Comparison of ENCODE assay signal across 8 cellular contexts in genomic region chr17:17416007-17416399, GRCh38.
DNase-seq lines count a peak whose midpoint lies in the region; ATAC-seq, FAIRE-seq and TF ChIP-seq lines count a peak whose summit lies in the region.

No MANE protein-coding gene starts in this region.

- peak overlapping the region; percentile 96 for H2AFZ ChIP-seq in HCT116 (ENCODE audit: low read depth, low read length, poor library complexity, severe bottlenecking)

- H3K4me2 ChIP-seq in HCT116 (ENCODE audit: low read length): peak overlapping the region; percentile 47

- no peaks in the 10 kb centered on the region for H4K20me1 ChIP-seq in HCT116 (ENCODE audit: insufficient read depth)

- intact Hi-C loops in HCT116 (cut with micrococcal nuclease): no loop called here

- H3K9me2 ChIP-seq in HCT116 (ENCODE audit: insufficient read depth): no peaks in the 10 kb centered on the region

- no peaks in the 10 kb centered on the region for H3K27me3 ChIP-seq in HCT116 (ENCODE audit: insufficient read depth, low read length)

- DNase-seq in CD1c-positive myeloid dendritic cell (ENCODE audit: extremely low spot score): peak; percentile 55
- DNase-seq in HCT116 (ENCODE audit: low read depth, low spot score): peak; percentile 81
- DNase-seq in NOMO-1 (lab: John Stamatoyannopoulos, UW; ENCODE audit: unreplicated experiment in 2 of 2): peak; percentile 69 to 77
- peak; percentile 77 for DNase-seq in astrocyte of the spinal cord (ENCODE audit: low read depth, low spot score)
- DNase-seq in left kidney (ENCODE audit: low read depth, low spot score): peak; percentile 59
- peak; percentile 70 for DNase-seq in urothelium cell line (ENCODE audit: low spot score)
- no peak for DNase-seq in stimulated activated CD8-positive, alpha-beta memory T cell treated with anti-CD3 and anti-CD28 coated beads, Interleukin-4, amount 100 ng/mL, for 48 hours

- H3K9me3 ChIP-seq in HCT116 (ENCODE audit: control insufficient read depth in 1 of 2, insufficient read depth in 1 of 2, low read depth in 1 of 2, low read length in 2 of 2): no peaks in the 10 kb centered on the region

- no peak for TF ChIP-seq POLR2A in HCT116 (IDR thresholded peaks at IDR 0.05; ENCODE audit: borderline replicate concordance, extremely low read depth, insufficient read depth, insufficient read length)

- ATAC-seq in HCT116 (peak; percentile 97), HG02852 (IDR thresholded peaks at IDR 0.05; ENCODE audit: unreplicated experiment) (no peak)

- POLR2A ChIA-PET in HCT116 (lab: Charles Lee): no interaction called here

- H3K36me3 ChIP-seq in HCT116 (ENCODE audit: control insufficient read depth in 1 of 2, insufficient read depth in 2 of 2, low read length in 2 of 2): no peaks in the 10 kb centered on the region

- BruUV-seq in HCT116 (replicated peaks; lab: Mats Ljungman, UMichigan): no TSS peak

- H3K27ac ChIP-seq in HCT116 (ENCODE audit: low read depth, low read length): 0 out of 2 replicates have a peak overlapping the region, but pooled peaks have one; percentile 26

- H3K79me2 ChIP-seq in HCT116 (ENCODE audit: insufficient read depth, low read length): no peaks in the 10 kb centered on the region

- RAD21 ChIA-PET in HCT116 (lab: Charles Lee; ENCODE audit: low non-redundant PET in 1 of 2, low total read pairs in 2 of 2, uncharacterized antibody in 2 of 2, unreplicated experiment in 2 of 2): no interaction called here

- in situ Hi-C loops in astrocyte of the spinal cord (cut with HindIII; ENCODE audit: low sequenced_read_pairs): no loop called here

- CTCF ChIA-PET in HCT116 (lab: Charles Lee): no interaction called here

- TF ChIP-seq RAD21 in HCT116 (IDR thresholded peaks at IDR 0.05; ENCODE audit: low read depth): no peak

- H3K9ac ChIP-seq in HCT116 (ENCODE audit: low read length): no peak overlapping the region

- 0 out of 4 replicates have a peak overlapping the region, but pooled peaks of 1 of the 2 experiments have one; percentile 19 for H3K4me3 ChIP-seq in HCT116 (replicated peaks in 1 of 2; ENCODE audit: low read depth in 1 of 2, low read length in 2 of 2)
- no peak overlapping the region for H3K4me3 ChIP-seq in astrocyte of the spinal cord (ENCODE audit: low read depth, low read length)

- peaks cover 2 to 18% of the 10 kb centered on the region in 2 experiments; a peak in 3 of 4 replicates for H3K4me1 ChIP-seq in HCT116 (ENCODE audit: control insufficient read depth in 1 of 2, insufficient read depth in 2 of 2, low read length in 2 of 2)

- TF ChIP-seq CTCF in HCT116 (IDR thresholded peaks at IDR 0.05 in 2 of 3, conservative IDR thresholded peaks at IDR 0.05 in 1 of 3; ENCODE audit: borderline replicate concordance in 1 of 3, insufficient read depth in 1 of 3, low read depth in 2 of 3, low read length in 2 of 3): no peak
- no peak for TF ChIP-seq CTCF in astrocyte of the spinal cord (IDR thresholded peaks at IDR 0.05; ENCODE audit: low read depth, low read length)

- no peak for FAIRE-seq in urothelium cell line (lab: Jason Lieb, UNC)

TF ChIP-seq in HCT116, 20 proteins besides CTCF, POLR2A, EP300 and RAD21:
- no peak for TF ChIP-seq EZH2 (IDR thresholded peaks at IDR 0.05)
- TF ChIP-seq REST (IDR thresholded peaks at IDR 0.05; ENCODE audit: low read depth): no peak
- no peak for TF ChIP-seq TCF7L2 (IDR thresholded peaks at IDR 0.05; ENCODE audit: borderline replicate concordance, extremely low read depth, insufficient read depth, insufficient read length)
- TF ChIP-seq JUND (IDR thresholded peaks at IDR 0.05): no peak
- TF ChIP-seq YY1 (IDR thresholded peaks at IDR 0.05; ENCODE audit: extremely low read depth, insufficient replicate concordance, low read depth, low read length): peak; percentile 80
- TF ChIP-seq ZFX (IDR thresholded peaks at IDR 0.05): no peak
- TF ChIP-seq ZNF274 (IDR thresholded peaks at IDR 0.05; ENCODE audit: low read depth, low read length): no peak
- TF ChIP-seq CBX3 (IDR thresholded peaks at IDR 0.05; ENCODE audit: low read depth): 0 out of 2 replicates have a peak, but pooled peaks have one; percentile 37
- TF ChIP-seq FOSL1 (IDR thresholded peaks at IDR 0.05; ENCODE audit: low read depth): no peak
- TF ChIP-seq, protein P1, sequence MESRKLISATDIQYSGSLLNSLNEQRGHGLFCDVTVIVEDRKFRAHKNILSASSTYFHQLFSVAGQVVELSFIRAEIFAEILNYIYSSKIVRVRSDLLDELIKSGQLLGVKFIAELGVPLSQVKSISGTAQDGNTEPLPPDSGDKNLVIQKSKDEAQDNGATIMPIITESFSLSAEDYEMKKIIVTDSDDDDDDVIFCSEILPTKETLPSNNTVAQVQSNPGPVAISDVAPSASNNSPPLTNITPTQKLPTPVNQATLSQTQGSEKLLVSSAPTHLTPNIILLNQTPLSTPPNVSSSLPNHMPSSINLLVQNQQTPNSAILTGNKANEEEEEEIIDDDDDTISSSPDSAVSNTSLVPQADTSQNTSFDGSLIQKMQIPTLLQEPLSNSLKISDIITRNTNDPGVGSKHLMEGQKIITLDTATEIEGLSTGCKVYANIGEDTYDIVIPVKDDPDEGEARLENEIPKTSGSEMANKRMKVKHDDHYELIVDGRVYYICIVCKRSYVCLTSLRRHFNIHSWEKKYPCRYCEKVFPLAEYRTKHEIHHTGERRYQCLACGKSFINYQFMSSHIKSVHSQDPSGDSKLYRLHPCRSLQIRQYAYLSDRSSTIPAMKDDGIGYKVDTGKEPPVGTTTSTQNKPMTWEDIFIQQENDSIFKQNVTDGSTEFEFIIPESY (IDR thresholded peaks at IDR 0.05; ENCODE audit: extremely low read depth, insufficient replicate concordance, low read length): no peak
- no peak for TF ChIP-seq SRF (IDR thresholded peaks at IDR 0.05; ENCODE audit: low read depth)
- TF ChIP-seq ELF1 (IDR thresholded peaks at IDR 0.05; ENCODE audit: borderline replicate concordance, low read depth): peak; percentile 54; the same call in 1 of the 2 replicates
- no peak for TF ChIP-seq EZH2phosphoT487 (IDR thresholded peaks at IDR 0.05; ENCODE audit: borderline replicate concordance)
- peak; percentile 88 for TF ChIP-seq CEBPB (IDR thresholded peaks at IDR 0.05; ENCODE audit: low read depth)
- TF ChIP-seq ATF3 (IDR thresholded peaks at IDR 0.05): no peak
- TF ChIP-seq, protein P2, sequence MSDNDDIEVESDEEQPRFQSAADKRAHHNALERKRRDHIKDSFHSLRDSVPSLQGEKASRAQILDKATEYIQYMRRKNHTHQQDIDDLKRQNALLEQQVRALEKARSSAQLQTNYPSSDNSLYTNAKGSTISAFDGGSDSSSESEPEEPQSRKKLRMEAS (IDR thresholded peaks at IDR 0.05): peak; percentile 28; the same call in 1 of the 2 replicates
- TF ChIP-seq SIN3A (IDR thresholded peaks at IDR 0.05; ENCODE audit: low read depth): no peak
- no peak; the same call in 1 of the 2 replicates for TF ChIP-seq EGR1 (IDR thresholded peaks at IDR 0.05; ENCODE audit: low read depth)
- no peak for TF ChIP-seq POLR2AphosphoS5 (IDR thresholded peaks at IDR 0.05; ENCODE audit: low read depth, low read length)
- peak; percentile 87 for TF ChIP-seq SP1 (IDR thresholded peaks at IDR 0.05; ENCODE audit: low read depth)
